1 cellular context compared by ENCODE assay signal in the genomic region with DNA sequence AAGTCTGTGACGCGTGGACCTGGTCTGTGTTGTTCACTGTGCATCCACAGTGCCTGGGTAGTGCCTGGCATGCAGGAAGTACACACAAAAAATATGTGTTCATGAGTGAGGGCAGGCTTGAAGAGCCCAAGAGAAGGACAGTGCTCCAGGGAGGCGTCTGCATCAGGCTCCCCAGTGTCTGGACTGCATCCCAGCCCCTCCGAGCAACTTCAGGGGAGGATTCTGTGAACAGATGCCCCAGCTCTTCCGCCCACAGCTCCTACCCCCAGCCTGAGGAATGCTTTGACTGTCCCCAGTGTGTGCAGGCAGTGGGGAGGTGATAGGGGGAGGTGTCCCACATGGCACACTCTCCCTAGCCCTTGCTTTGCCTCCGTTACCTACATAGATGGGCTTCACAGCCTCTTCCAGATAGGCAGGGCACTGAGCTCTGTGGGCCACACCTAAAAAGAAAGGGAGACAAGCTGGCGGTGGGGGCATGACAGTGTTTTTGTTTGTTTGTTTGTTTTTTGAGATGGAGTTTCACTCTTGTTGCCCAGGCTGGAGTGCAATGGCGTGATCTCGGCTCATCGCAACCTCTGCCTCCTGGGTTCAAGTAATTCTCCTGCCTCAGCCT.
TF ChIP-seq lines count a peak whose summit lies in the region.

No MANE protein-coding gene starts in this region.

TF ChIP-seq in SK-N-SH treated with all-trans-retinoic acid at 6 μM for 48 hours, 23 proteins besides CTCF, POLR2A, EP300 and RAD21 (continued from another document):
- TF ChIP-seq, protein P1, sequence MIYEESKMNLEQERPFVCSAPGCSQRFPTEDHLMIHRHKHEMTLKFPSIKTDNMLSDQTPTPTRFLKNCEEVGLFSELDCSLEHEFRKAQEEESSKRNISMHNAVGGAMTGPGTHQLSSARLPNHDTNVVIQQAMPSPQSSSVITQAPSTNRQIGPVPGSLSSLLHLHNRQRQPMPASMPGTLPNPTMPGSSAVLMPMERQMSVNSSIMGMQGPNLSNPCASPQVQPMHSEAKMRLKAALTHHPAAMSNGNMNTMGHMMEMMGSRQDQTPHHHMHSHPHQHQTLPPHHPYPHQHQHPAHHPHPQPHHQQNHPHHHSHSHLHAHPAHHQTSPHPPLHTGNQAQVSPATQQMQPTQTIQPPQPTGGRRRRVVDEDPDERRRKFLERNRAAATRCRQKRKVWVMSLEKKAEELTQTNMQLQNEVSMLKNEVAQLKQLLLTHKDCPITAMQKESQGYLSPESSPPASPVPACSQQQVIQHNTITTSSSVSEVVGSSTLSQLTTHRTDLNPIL (CRISPR knock-in tag; IDR thresholded peaks at IDR 0.05; ENCODE audit: low read depth): no peak
- TF ChIP-seq, protein P2, sequence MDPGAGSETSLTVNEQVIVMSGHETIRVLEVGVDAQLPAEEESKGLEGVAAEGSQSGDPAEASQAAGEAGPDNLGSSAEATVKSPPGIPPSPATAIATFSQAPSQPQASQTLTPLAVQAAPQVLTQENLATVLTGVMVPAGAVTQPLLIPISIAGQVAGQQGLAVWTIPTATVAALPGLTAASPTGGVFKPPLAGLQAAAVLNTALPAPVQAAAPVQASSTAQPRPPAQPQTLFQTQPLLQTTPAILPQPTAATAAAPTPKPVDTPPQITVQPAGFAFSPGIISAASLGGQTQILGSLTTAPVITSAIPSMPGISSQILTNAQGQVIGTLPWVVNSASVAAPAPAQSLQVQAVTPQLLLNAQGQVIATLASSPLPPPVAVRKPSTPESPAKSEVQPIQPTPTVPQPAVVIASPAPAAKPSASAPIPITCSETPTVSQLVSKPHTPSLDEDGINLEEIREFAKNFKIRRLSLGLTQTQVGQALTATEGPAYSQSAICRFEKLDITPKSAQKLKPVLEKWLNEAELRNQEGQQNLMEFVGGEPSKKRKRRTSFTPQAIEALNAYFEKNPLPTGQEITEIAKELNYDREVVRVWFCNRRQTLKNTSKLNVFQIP (CRISPR knock-in tag; IDR thresholded peaks at IDR 0.05; ENCODE audit: borderline replicate concordance, low read depth): no peak
- TF ChIP-seq, protein P3, sequence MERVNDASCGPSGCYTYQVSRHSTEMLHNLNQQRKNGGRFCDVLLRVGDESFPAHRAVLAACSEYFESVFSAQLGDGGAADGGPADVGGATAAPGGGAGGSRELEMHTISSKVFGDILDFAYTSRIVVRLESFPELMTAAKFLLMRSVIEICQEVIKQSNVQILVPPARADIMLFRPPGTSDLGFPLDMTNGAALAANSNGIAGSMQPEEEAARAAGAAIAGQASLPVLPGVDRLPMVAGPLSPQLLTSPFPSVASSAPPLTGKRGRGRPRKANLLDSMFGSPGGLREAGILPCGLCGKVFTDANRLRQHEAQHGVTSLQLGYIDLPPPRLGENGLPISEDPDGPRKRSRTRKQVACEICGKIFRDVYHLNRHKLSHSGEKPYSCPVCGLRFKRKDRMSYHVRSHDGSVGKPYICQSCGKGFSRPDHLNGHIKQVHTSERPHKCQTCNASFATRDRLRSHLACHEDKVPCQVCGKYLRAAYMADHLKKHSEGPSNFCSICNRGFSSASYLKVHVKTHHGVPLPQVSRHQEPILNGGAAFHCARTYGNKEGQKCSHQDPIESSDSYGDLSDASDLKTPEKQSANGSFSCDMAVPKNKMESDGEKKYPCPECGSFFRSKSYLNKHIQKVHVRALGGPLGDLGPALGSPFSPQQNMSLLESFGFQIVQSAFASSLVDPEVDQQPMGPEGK (CRISPR knock-in tag; IDR thresholded peaks at IDR 0.05; ENCODE audit: borderline replicate concordance): no peak
- TF ChIP-seq ZNF8 (CRISPR knock-in tag; IDR thresholded peaks at IDR 0.05): no peak
